In the genomic region with DNA sequence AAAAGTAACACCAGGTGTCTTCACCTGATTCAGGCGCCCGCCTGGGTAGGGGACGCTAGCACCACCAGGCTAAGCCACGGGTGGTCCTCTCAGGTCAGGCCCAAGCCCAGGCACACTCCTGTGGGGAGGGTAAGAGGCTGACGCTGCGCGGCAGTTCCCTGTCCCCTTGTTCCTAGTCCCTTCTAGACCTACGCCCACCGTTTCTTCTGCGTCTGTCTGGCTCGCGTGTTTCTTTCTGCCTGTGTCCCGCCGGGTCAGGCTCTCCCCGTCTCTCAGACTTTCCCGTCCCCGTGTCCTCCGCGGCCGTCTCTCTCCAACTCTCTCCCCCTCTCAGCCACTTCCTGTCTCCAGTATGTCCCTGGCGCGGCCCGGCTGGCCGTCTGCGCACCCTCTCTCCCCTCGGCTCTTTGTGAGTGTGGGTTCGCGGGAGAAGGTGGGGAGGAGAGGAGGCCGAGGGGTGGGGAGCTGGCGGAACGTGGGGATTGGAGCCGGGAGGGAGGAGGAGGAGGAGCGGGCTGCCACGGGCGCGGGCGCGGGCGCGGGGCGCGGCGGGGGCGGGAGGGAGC, we compare ENCODE assay signal across 1 cellular context.
A peak's percentile ranks its signal among the peaks of the same experiment; 100 is the strongest.
TF ChIP-seq lines count a peak whose summit lies in the region.

No MANE protein-coding gene starts in this region.

TF ChIP-seq in H1, 55 proteins besides CTCF, POLR2A, EP300 and RAD21:
- TF ChIP-seq CBX5 (IDR thresholded peaks at IDR 0.05; ENCODE audit: low read depth, low read length) (no peak), RXRA (IDR thresholded peaks at IDR 0.05; ENCODE audit: insufficient read depth, low read depth, low read length) (no peak), BCL11A (IDR thresholded peaks at IDR 0.05; ENCODE audit: low read depth in 2 of 2, low read length in 2 of 2) (no peak), BRCA1 (IDR thresholded peaks at IDR 0.05; ENCODE audit: low read depth, low read length) (no peak), SRF (IDR thresholded peaks at IDR 0.05; ENCODE audit: low read depth, low read length) (no peak), RNF2 (IDR thresholded peaks at IDR 0.05; ENCODE audit: borderline replicate concordance, low read depth, low read length, missing control alignments, poor library complexity, severe bottlenecking) (no peak), SIN3A (conservative IDR thresholded peaks at IDR 0.05 in 1 of 2, IDR thresholded peaks at IDR 0.05 in 1 of 2; ENCODE audit: low read depth in 1 of 2, low read length in 2 of 2) (peak in 1 of 2 experiments; percentile 44; a peak in 1 of 4 replicates), PHF8 (conservative IDR thresholded peaks at IDR 0.05; ENCODE audit: low read depth, low read length) (no peak; the same call in 1 of the 2 replicates), TAF7 (optimal IDR thresholded peaks at IDR 0.05; ENCODE audit: borderline replicate concordance, low read depth, low read length) (peak; percentile 51), TBP (IDR thresholded peaks at IDR 0.05; ENCODE audit: low read depth, low read length) (no peak), GABPA (IDR thresholded peaks at IDR 0.05; ENCODE audit: borderline replicate concordance, insufficient read depth, low read length) (no peak), CREB1 (IDR thresholded peaks at IDR 0.05) (no peak), JUN (IDR thresholded peaks at IDR 0.05; ENCODE audit: low read depth, low read length) (no peak), KDM4A (IDR thresholded peaks at IDR 0.05; ENCODE audit: low read depth, low read length, severe bottlenecking) (peak; percentile 21), EGR1 (IDR thresholded peaks at IDR 0.05; ENCODE audit: borderline replicate concordance, low read depth, low read length) (no peak), SAP30 (IDR thresholded peaks at IDR 0.05; ENCODE audit: insufficient read depth, insufficient replicate concordance, low read length) (no peak), JUND (IDR thresholded peaks at IDR 0.05; ENCODE audit: low read length) (no peak), ZNF274 (IDR thresholded peaks at IDR 0.05; ENCODE audit: borderline replicate concordance, extremely low read depth, low read length) (no peak), EZH2 (IDR thresholded peaks at IDR 0.05; ENCODE audit: low read depth, low read length, severe bottlenecking) (no peak), KDM1A (IDR thresholded peaks at IDR 0.05; ENCODE audit: borderline replicate concordance, low read length) (no peak), RBBP5 (IDR thresholded peaks at IDR 0.05; ENCODE audit: borderline replicate concordance, low read depth, low read length) (no peak), BACH1 (IDR thresholded peaks at IDR 0.05; ENCODE audit: low read length) (peak; percentile 56; the same call in 1 of the 2 replicates), NANOG (IDR thresholded peaks at IDR 0.05; ENCODE audit: insufficient read depth, low read depth, low read length, poor library complexity, severe bottlenecking) (no peak), RFX5 (IDR thresholded peaks at IDR 0.05; ENCODE audit: borderline replicate concordance, low read depth, low read length) (no peak), CHD1 (IDR thresholded peaks at IDR 0.05; ENCODE audit: low read depth, low read length) (no peak), KDM5A (IDR thresholded peaks at IDR 0.05; ENCODE audit: low read length) (no peak), CEBPB (IDR thresholded peaks at IDR 0.05; ENCODE audit: low read depth, low read length) (no peak), TEAD4 (IDR thresholded peaks at IDR 0.05; ENCODE audit: low read depth, low read length) (no peak), YY1 (IDR thresholded peaks at IDR 0.05; ENCODE audit: low read depth, low read length) (no peak), CBX8 (IDR thresholded peaks at IDR 0.05; ENCODE audit: borderline replicate concordance, low read depth, low read length) (no peak), SP1 (IDR thresholded peaks at IDR 0.05; ENCODE audit: low read depth, low read length) (no peak), HDAC6 (IDR thresholded peaks at IDR 0.05; ENCODE audit: low read depth, low read length) (no peak), SIRT6 (IDR thresholded peaks at IDR 0.05; ENCODE audit: low read length) (no peak), ASH2L (IDR thresholded peaks at IDR 0.05; ENCODE audit: low read length) (no peak), HDAC2 (IDR thresholded peaks at IDR 0.05; ENCODE audit: borderline replicate concordance in 1 of 2, low read depth in 2 of 2, low read length in 2 of 2) (no peak), GTF2F1 (IDR thresholded peaks at IDR 0.05; ENCODE audit: borderline replicate concordance, low read depth, low read length) (no peak), NRF1 (IDR thresholded peaks at IDR 0.05; ENCODE audit: low read depth, low read length) (0 out of 2 replicates have a peak, but pooled peaks have one; percentile 9), POLR2AphosphoS5 (IDR thresholded peaks at IDR 0.05; ENCODE audit: low read depth, low read length) (peak; percentile 70; the same call in 1 of the 2 replicates), CTBP2 (IDR thresholded peaks at IDR 0.05; ENCODE audit: borderline replicate concordance, insufficient read depth, insufficient read length, low read length) (no peak), FOSL1 (IDR thresholded peaks at IDR 0.05; ENCODE audit: insufficient read depth, low read depth, low read length) (no peak), TAF1 (IDR thresholded peaks at IDR 0.05; ENCODE audit: low read depth, low read length) (no peak)
- TF ChIP-seq, protein P1, sequence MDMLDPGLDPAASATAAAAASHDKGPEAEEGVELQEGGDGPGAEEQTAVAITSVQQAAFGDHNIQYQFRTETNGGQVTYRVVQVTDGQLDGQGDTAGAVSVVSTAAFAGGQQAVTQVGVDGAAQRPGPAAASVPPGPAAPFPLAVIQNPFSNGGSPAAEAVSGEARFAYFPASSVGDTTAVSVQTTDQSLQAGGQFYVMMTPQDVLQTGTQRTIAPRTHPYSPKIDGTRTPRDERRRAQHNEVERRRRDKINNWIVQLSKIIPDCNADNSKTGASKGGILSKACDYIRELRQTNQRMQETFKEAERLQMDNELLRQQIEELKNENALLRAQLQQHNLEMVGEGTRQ (IDR thresholded peaks at IDR 0.05; ENCODE audit: low read length) = no peak
- TF ChIP-seq, protein P2, sequence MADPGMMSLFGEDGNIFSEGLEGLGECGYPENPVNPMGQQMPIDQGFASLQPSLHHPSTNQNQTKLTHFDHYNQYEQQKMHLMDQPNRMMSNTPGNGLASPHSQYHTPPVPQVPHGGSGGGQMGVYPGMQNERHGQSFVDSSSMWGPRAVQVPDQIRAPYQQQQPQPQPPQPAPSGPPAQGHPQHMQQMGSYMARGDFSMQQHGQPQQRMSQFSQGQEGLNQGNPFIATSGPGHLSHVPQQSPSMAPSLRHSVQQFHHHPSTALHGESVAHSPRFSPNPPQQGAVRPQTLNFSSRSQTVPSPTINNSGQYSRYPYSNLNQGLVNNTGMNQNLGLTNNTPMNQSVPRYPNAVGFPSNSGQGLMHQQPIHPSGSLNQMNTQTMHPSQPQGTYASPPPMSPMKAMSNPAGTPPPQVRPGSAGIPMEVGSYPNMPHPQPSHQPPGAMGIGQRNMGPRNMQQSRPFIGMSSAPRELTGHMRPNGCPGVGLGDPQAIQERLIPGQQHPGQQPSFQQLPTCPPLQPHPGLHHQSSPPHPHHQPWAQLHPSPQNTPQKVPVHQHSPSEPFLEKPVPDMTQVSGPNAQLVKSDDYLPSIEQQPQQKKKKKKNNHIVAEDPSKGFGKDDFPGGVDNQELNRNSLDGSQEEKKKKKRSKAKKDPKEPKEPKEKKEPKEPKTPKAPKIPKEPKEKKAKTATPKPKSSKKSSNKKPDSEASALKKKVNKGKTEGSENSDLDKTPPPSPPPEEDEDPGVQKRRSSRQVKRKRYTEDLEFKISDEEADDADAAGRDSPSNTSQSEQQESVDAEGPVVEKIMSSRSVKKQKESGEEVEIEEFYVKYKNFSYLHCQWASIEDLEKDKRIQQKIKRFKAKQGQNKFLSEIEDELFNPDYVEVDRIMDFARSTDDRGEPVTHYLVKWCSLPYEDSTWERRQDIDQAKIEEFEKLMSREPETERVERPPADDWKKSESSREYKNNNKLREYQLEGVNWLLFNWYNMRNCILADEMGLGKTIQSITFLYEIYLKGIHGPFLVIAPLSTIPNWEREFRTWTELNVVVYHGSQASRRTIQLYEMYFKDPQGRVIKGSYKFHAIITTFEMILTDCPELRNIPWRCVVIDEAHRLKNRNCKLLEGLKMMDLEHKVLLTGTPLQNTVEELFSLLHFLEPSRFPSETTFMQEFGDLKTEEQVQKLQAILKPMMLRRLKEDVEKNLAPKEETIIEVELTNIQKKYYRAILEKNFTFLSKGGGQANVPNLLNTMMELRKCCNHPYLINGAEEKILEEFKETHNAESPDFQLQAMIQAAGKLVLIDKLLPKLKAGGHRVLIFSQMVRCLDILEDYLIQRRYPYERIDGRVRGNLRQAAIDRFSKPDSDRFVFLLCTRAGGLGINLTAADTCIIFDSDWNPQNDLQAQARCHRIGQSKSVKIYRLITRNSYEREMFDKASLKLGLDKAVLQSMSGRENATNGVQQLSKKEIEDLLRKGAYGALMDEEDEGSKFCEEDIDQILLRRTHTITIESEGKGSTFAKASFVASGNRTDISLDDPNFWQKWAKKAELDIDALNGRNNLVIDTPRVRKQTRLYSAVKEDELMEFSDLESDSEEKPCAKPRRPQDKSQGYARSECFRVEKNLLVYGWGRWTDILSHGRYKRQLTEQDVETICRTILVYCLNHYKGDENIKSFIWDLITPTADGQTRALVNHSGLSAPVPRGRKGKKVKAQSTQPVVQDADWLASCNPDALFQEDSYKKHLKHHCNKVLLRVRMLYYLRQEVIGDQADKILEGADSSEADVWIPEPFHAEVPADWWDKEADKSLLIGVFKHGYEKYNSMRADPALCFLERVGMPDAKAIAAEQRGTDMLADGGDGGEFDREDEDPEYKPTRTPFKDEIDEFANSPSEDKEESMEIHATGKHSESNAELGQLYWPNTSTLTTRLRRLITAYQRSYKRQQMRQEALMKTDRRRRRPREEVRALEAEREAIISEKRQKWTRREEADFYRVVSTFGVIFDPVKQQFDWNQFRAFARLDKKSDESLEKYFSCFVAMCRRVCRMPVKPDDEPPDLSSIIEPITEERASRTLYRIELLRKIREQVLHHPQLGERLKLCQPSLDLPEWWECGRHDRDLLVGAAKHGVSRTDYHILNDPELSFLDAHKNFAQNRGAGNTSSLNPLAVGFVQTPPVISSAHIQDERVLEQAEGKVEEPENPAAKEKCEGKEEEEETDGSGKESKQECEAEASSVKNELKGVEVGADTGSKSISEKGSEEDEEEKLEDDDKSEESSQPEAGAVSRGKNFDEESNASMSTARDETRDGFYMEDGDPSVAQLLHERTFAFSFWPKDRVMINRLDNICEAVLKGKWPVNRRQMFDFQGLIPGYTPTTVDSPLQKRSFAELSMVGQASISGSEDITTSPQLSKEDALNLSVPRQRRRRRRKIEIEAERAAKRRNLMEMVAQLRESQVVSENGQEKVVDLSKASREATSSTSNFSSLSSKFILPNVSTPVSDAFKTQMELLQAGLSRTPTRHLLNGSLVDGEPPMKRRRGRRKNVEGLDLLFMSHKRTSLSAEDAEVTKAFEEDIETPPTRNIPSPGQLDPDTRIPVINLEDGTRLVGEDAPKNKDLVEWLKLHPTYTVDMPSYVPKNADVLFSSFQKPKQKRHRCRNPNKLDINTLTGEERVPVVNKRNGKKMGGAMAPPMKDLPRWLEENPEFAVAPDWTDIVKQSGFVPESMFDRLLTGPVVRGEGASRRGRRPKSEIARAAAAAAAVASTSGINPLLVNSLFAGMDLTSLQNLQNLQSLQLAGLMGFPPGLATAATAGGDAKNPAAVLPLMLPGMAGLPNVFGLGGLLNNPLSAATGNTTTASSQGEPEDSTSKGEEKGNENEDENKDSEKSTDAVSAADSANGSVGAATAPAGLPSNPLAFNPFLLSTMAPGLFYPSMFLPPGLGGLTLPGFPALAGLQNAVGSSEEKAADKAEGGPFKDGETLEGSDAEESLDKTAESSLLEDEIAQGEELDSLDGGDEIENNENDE (IDR thresholded peaks at IDR 0.05; ENCODE audit: insufficient replicate concordance, low read length) = no peak
- TF ChIP-seq, protein P3, sequence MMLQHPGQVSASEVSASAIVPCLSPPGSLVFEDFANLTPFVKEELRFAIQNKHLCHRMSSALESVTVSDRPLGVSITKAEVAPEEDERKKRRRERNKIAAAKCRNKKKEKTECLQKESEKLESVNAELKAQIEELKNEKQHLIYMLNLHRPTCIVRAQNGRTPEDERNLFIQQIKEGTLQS (IDR thresholded peaks at IDR 0.05; ENCODE audit: insufficient read depth, low read depth, low read length) = no peak
